12 cellular contexts compared by ENCODE assay signal in the genomic region with DNA sequence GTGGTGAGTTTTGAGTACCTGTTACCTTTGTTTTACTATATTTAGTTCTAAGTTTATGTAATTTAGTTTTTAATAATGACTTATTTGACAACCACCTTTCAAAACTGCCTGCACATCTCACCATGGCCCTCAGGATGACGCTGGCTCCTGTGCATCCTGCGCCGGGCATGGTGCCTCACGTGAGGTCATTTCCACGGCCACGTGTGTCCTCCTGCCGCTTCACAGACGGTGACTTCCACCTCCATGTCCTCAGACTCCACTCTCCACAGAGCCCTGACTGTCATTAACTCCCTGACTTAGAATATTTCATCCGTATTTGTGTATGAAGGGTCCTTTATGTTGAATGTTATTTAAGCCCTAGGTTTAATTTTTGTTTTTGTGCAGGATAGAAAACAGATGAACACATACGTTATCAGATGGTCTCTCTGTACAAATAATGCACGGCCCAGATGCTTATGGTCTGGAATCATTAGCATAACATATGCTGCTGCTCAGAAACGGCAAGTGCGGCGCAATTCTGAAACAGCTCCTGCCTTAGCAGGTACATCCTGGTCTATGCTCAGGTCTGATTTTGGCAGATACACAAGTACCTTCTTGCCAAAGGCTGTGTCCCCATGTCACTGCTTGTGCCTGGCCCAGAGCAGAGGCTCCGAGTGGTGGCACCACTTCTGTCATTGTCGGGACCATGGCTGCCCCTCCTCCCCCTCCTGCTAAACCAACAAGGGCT.
DNase-seq lines count a peak whose midpoint lies in the region.
"Had no signal": no experiment of that assay in that cellular context is flagged by ENCODE, and none has a peak within 500 bp of the region (broad histone marks: within the 10 kb centered on the region; RNA-seq: fewer than 3 reads in every experiment).

No MANE protein-coding gene starts in this region.

- DNase-seq in NCI-H2171 treated with DMSO at 0.1 percent for 48 hours (lab: John Stamatoyannopoulos, UW) = peak; percentile 38
- DNase-seq in NCI-H2171 (lab: John Stamatoyannopoulos, UW) = no peak
- peak; percentile 45 for DNase-seq in NCI-H1694 (lab: John Stamatoyannopoulos, UW)
- DNase-seq in islet precursor cell = peak; percentile 39
- DNase-seq in superior temporal gyrus (ENCODE audit: extremely low spot score) = peak; percentile 11
- no peak for DNase-seq in HK-2 (ENCODE audit: unreplicated experiment)
- DNase-seq in activated effector memory CD4-positive, alpha-beta T cell treated with Interleukin-2 at 50 U/mL for 16 hours = no peak
- no peak for DNase-seq in DMS153 (lab: John Stamatoyannopoulos, UW)
- DNase-seq: NCI-H1417 treated with DMSO at 0.1 percent for 48 hours; NCI-H2029; NCI-H446; NK-92 treated with Interleukin-12 subunit alpha and Interleukin-12 subunit beta, amount 100 ng/mL, for 24 hours had no signal

Comparison
In these comparisons a context has a peak if more than half of its experiments do, and no peak if none do; other contexts are left out.
1. DNase-seq: peak in NCI-H2171 treated with DMSO at 0.1 percent for 48 hours (single experiment), NCI-H1694 (single experiment), islet precursor cell (single experiment) and superior temporal gyrus (single experiment); none in NCI-H2171 (single experiment), HK-2 (single experiment), activated effector memory CD4-positive, alpha-beta T cell treated with Interleukin-2 at 50 U/mL for 16 hours (single experiment) and DMS153 (single experiment).